Comparison of ENCODE assay signal across 25 cellular contexts in genomic region chr12:132115500-132115899, GRCh38.
"Had no signal": no experiment of that assay in that cellular context is flagged by ENCODE, and none has a peak within 500 bp of the region (broad histone marks: within the 10 kb centered on the region; RNA-seq: fewer than 3 reads in every experiment).

No MANE protein-coding gene starts in this region.

- ATAC-seq: foreskin keratinocyte; gastroesophageal sphincter; heart left ventricle; left cardiac atrium; left lung; mucosa of descending colon; psoas muscle; right cardiac atrium; stimulated activated effector memory CD8-positive, alpha-beta T cell treated with anti-CD3 and anti-CD28 coated beads, Interleukin-12 subunit alpha, Interleukin-12 subunit beta, amount 100 ng/mL, for 72 hours had no signal

- H3K4me1 ChIP-seq: esophagus muscularis mucosa, foreskin keratinocyte, gastroesophageal sphincter, heart left ventricle, left lung, psoas muscle, stomach, tibial artery had no signal

- H3K4me3 ChIP-seq: esophagus muscularis mucosa, gastroesophageal sphincter, heart left ventricle, hepatocyte, left lung, mucosa of descending colon, psoas muscle, sigmoid colon, stomach, testis, tibial artery had no signal

- FAIRE-seq: endothelial cell of umbilical vein, islet of Langerhans had no signal

- H3K27me3 ChIP-seq: esophagus muscularis mucosa, foreskin keratinocyte, gastroesophageal sphincter, heart left ventricle, hepatocyte, left lung, sigmoid colon, stomach, testis, tibial artery had no signal

- H3K79me2 ChIP-seq: hepatocyte had no signal

- H3K27ac ChIP-seq: esophagus muscularis mucosa, foreskin keratinocyte, gastroesophageal sphincter, heart left ventricle, hepatocyte, left lung, psoas muscle, sigmoid colon, stomach, testis, tibial artery had no signal

- H2AFZ ChIP-seq: hepatocyte had no signal

- H3K4me2 ChIP-seq: hepatocyte had no signal

- DNase-seq: cortex of kidney; foreskin keratinocyte; heart left ventricle; left cardiac atrium; mesenchymal stem cell; mucosa of descending colon; naive B cell; nephron progenitor cell; nucleus accumbens; psoas muscle; right cardiac atrium; stimulated activated CD4-positive, alpha-beta T cell treated with anti-CD3 and anti-CD28 coated beads, Interleukin-2, amount 100 ng/mL, for 24 hours; stimulated activated CD4-positive, alpha-beta T cell treated with anti-CD3 and anti-CD28 coated beads, Interleukin-4, amount 100 ng/mL, for 24 hours; stimulated activated naive CD4-positive, alpha-beta T cell treated with Interleukin-2 at 50 U/mL for 16 hours; stomach; testis; tibial artery had no signal

- H3K9me3 ChIP-seq: esophagus muscularis mucosa, gastroesophageal sphincter, heart left ventricle, left lung, mucosa of descending colon, psoas muscle, sigmoid colon, stomach, testis, tibial artery had no signal
